Comparison of ENCODE assay signal across 9 cellular contexts in the genomic region with DNA sequence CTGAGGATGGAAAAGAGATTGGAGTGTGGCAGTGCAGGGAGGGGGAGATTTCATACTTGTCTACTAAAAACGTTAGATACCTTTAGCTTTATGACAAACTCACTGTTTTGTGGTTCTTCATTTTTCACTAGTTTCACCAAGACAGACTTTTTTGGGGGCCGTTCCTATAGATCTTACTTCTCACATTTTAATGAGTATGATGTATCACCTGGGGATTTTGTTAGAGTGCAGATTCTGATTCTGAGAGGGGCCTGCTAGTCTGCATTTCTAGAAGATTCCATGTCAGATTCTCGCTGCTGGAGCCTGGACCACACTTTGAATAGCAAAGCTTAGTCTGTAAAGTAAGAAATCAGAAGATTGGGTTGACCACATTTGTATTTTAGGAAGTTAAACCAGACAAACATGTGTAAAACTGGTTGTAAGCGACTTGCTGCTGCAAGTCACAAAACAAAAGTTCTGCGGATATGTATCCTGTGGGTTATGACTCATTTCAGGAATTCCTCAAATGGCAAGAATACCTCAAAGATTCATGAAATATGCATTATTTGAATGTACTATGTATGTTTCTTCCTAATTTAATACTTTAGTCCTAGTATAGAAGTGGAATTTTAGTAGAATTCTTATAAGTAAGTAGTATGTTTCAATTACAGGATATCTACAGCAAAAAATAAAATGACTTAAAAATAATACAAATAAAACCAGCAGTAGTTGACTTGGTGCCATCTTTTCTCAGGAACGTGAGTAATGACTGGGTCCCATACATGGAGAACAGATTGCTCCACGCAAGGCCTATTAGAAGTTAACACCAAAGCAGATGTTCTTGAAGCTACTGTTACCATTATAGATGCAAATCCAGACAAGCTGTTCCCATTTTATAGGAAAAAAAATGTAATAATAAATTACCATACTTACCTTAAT. TPM values are rescaled to one million over a fixed set of nuclear protein-coding genes. Genes with fewer than 3 reads are reported as not detected.
A peak's percentile ranks its signal among the peaks of the same experiment; 100 is the strongest.
DNase-seq lines count a peak whose midpoint lies in the region; ATAC-seq lines count a peak whose summit lies in the region.
"Had no signal": no experiment of that assay in that cellular context is flagged by ENCODE, and none has a peak within 500 bp of the region (broad histone marks: within the 10 kb centered on the region; RNA-seq: fewer than 3 reads in every experiment).

No MANE protein-coding gene starts in this region.

- H3K9me3 ChIP-seq in effector memory CD4-positive, alpha-beta T cell (ENCODE audit: control insufficient read depth, low read length) = no peaks in the 10 kb centered on the region
- H3K9me3 ChIP-seq: upper lobe of left lung had no signal

- H3K4me1 Mint-ChIP-seq in dendritic cell treated with granulocyte-macrophage colony-stimulating factor and Interleukin-4, amounts not matched to agents 40 ng/mL and 50 ng/mL, for 4 days (ENCODE audit: low read depth) = peaks cover 18% of the 10 kb centered on the region

- intact Hi-C loops in dendritic cell treated with granulocyte-macrophage colony-stimulating factor and Interleukin-4, amounts not matched to agents 40 ng/mL and 50 ng/mL, for 4 days (cut with micrococcal nuclease) = no loop called here

- no peaks in the 10 kb centered on the region for H3K27me3 ChIP-seq in effector memory CD4-positive, alpha-beta T cell (replicated peaks; ENCODE audit: control insufficient read depth, insufficient read depth, low read length, poor library complexity, severe bottlenecking)
- H3K27me3 ChIP-seq: upper lobe of left lung had no signal

- H3K36me3 Mint-ChIP-seq in dendritic cell treated with granulocyte-macrophage colony-stimulating factor and Interleukin-4, amounts not matched to agents 40 ng/mL and 50 ng/mL, for 4 days (ENCODE audit: low read depth) = no peaks in the 10 kb centered on the region

- peaks cover 1% of the 10 kb centered on the region for H3K27me3 Mint-ChIP-seq in dendritic cell treated with granulocyte-macrophage colony-stimulating factor and Interleukin-4, amounts not matched to agents 40 ng/mL and 50 ng/mL, for 4 days

- no peaks in the 10 kb centered on the region for H3K36me3 ChIP-seq in effector memory CD4-positive, alpha-beta T cell (ENCODE audit: control insufficient read depth, insufficient read depth, low read length)
- H3K36me3 ChIP-seq: upper lobe of left lung had no signal

- peak overlapping the region; percentile 83 for H3K27ac Mint-ChIP-seq in dendritic cell treated with granulocyte-macrophage colony-stimulating factor and Interleukin-4, amounts not matched to agents 40 ng/mL and 50 ng/mL, for 4 days

- no peak overlapping the region for H3K4me3 ChIP-seq in effector memory CD4-positive, alpha-beta T cell (ENCODE audit: insufficient read depth, low read depth, low read length, poor library complexity, severe bottlenecking)
- H3K4me3 ChIP-seq: upper lobe of left lung had no signal

- no peak overlapping the region for H3K27ac ChIP-seq in effector memory CD4-positive, alpha-beta T cell (ENCODE audit: insufficient read depth, low read length, poor library complexity, severe bottlenecking)

- H3K9me3 Mint-ChIP-seq in dendritic cell treated with granulocyte-macrophage colony-stimulating factor and Interleukin-4, amounts not matched to agents 40 ng/mL and 50 ng/mL, for 4 days = no peaks in the 10 kb centered on the region

- no peaks in the 10 kb centered on the region for H3K4me1 ChIP-seq in effector memory CD4-positive, alpha-beta T cell (ENCODE audit: control insufficient read depth, insufficient read depth, low read length, poor library complexity, severe bottlenecking)
- H3K4me1 ChIP-seq: upper lobe of left lung had no signal

- ATAC-seq in GM19452 (IDR thresholded peaks at IDR 0.05; ENCODE audit: unreplicated experiment) (peak; percentile 58), HG03139 (IDR thresholded peaks at IDR 0.05; ENCODE audit: unreplicated experiment) (no peak)

- H3K4me3 Mint-ChIP-seq in dendritic cell treated with granulocyte-macrophage colony-stimulating factor and Interleukin-4, amounts not matched to agents 40 ng/mL and 50 ng/mL, for 4 days = peak overlapping the region; percentile 58

- peak; percentile 79 for DNase-seq in A172 (ENCODE audit: low spot score)
- peak; percentile 89 for DNase-seq in NCI-H82 treated with DMSO at 0.1 percent for 48 hours (lab: John Stamatoyannopoulos, UW; ENCODE audit: unreplicated experiment)
- no peak for DNase-seq in stimulated activated CD4-positive, alpha-beta T cell treated with anti-CD3 and anti-CD28 coated beads, Interleukin-4, amount 100 ng/mL, for 1 hour
- no peak for DNase-seq in Ammon's horn (ENCODE audit: low spot score)
- DNase-seq in effector memory CD4-positive, alpha-beta T cell = no peak
- DNase-seq: upper lobe of left lung had no signal

RNA-seq across cellular contexts. Expression of a gene that starts 27.8 kb away (rescaled TPM):
- total RNA-seq in A172 (2014; rRNA removed; shearing (Covaris generic)) = 4.6 and 7.3 TPM in 2 replicates

RNA-seq across cellular contexts. Expression of a gene that starts 34.1 kb away (rescaled TPM):
- total RNA-seq in A172 (2014; rRNA removed; shearing (Covaris generic)) = 14.1 and 19.8 TPM in 2 replicates

Comparison
In these comparisons a context has a peak if more than half of its experiments do, and no peak if none do; other contexts are left out.
1. DNase-seq: peak in A172 (single experiment) and NCI-H82 treated with DMSO at 0.1 percent for 48 hours (single experiment); none in stimulated activated CD4-positive, alpha-beta T cell treated with anti-CD3 and anti-CD28 coated beads, Interleukin-4, amount 100 ng/mL, for 1 hour (single experiment), Ammon's horn (single experiment) and effector memory CD4-positive, alpha-beta T cell (0 of 3).